In genomic region chr9:136531186-136531903, GRCh38 we compare ENCODE assay signal across 14 cellular contexts. TPM values are rescaled to one million over a fixed set of nuclear protein-coding genes. Genes with fewer than 3 reads are reported as not detected.
DNase-seq lines count a peak whose midpoint lies in the region; ATAC-seq, FAIRE-seq and TF ChIP-seq lines count a peak whose summit lies in the region.
"Had no signal": no experiment of that assay in that cellular context is flagged by ENCODE, and none has a peak within 500 bp of the region (broad histone marks: within the 10 kb centered on the region; RNA-seq: fewer than 3 reads in every experiment).

No MANE protein-coding gene starts in this region.

- DNase-seq in Peyer's patch (no peak), endothelial cell (ENCODE audit: low spot score) (no peak), neural progenitor cell (ENCODE audit: low spot score) (no peak), NCI-H1105 (lab: John Stamatoyannopoulos, UW) (no peak), kidney (no peak), hippocampal formation (lab: John Stamatoyannopoulos, UW) (no peak)
- DNase-seq: foreskin fibroblast; pancreas; stimulated activated CD4-positive, alpha-beta T cell treated with anti-CD3 and anti-CD28 coated beads, Interleukin-2, amount 100 ng/mL, for 24 hours had no signal

- H3K4me1 Mint-ChIP-seq in endothelial cell (ENCODE audit: unreplicated experiment) (peaks cover 34% of the 10 kb centered on the region), neural progenitor cell (peaks cover 29% of the 10 kb centered on the region)

- peak overlapping the region; percentile 85 to 100 (median 97) for H3K4me2 ChIP-seq in BLaER1 treated with 17β-estradiol and CSF1 and Interleukin-3, amounts not matched to agents 10 nM and 100 nM
- peak overlapping the region; percentile 13 for H3K4me2 ChIP-seq in neural progenitor cell

- no peak overlapping the region; a peak in 1 of 20 replicates for H3K4me3 ChIP-seq in BLaER1 treated with 17β-estradiol and CSF1 and Interleukin-3, amounts not matched to agents 10 nM and 100 nM
- H3K4me3 ChIP-seq in Peyer's patch (no peak overlapping the region), neural progenitor cell (no peak overlapping the region), kidney (ENCODE audit: low read length in 2 of 2) (no peak overlapping the region)
- H3K4me3 ChIP-seq: pancreas had no signal

- H3K27ac Mint-ChIP-seq in endothelial cell (ENCODE audit: unreplicated experiment), result peak overlapping the region; percentile 95
- peak overlapping the region; percentile 81 for H3K27ac Mint-ChIP-seq in neural progenitor cell

- peaks cover 95 to 99% (median 96%) of the 10 kb centered on the region in 11 experiments for H4K20me1 ChIP-seq in BLaER1 treated with 17β-estradiol and CSF1 and Interleukin-3, amounts not matched to agents 10 nM and 100 nM
- peaks cover 80% of the 10 kb centered on the region for H4K20me1 ChIP-seq in neural progenitor cell (ENCODE audit: low read depth)

- peaks cover 39% of the 10 kb centered on the region for H3F3A ChIP-seq in neural progenitor cell (ENCODE audit: low read depth)

- H3K79me2 ChIP-seq in neural progenitor cell (ENCODE audit: low read depth), result peaks cover 84% of the 10 kb centered on the region

- peaks cover 6% of the 10 kb centered on the region for H3K36me3 Mint-ChIP-seq in endothelial cell (ENCODE audit: low read depth, unreplicated experiment)
- H3K36me3 Mint-ChIP-seq in neural progenitor cell, result no peaks in the 10 kb centered on the region

- no peak overlapping the region for H2AFZ ChIP-seq in neural progenitor cell (replicated peaks)

- H3K9me3 Mint-ChIP-seq in endothelial cell (ENCODE audit: unreplicated experiment), result no peaks in the 10 kb centered on the region
- H3K9me3 Mint-ChIP-seq in neural progenitor cell, result no peaks in the 10 kb centered on the region
- H3K9me3 Mint-ChIP-seq: T-helper 1 cell treated with Interleukin-12 subunit alpha and Interleukin-12 subunit beta and Interleukin-4 antibody, amounts not matched to agents 30 μg/mL and 1 μg/mL, for 36 hours had no signal

- H3K9me3 ChIP-seq in BLaER1 treated with 17β-estradiol and CSF1 and Interleukin-3, amounts not matched to agents 10 nM and 100 nM (replicated peaks in 1 of 11), result no peaks in the 10 kb centered on the region
- no peaks in the 10 kb centered on the region for H3K9me3 ChIP-seq in Peyer's patch
- H3K9me3 ChIP-seq in neural progenitor cell (ENCODE audit: low read depth), result no peaks in the 10 kb centered on the region
- no peaks in the 10 kb centered on the region for H3K9me3 ChIP-seq in kidney (ENCODE audit: control insufficient read depth in 1 of 2, low read length in 2 of 2)
- H3K9me3 ChIP-seq: pancreas had no signal

- H3K4me1 ChIP-seq in BLaER1 treated with 17β-estradiol and CSF1 and Interleukin-3, amounts not matched to agents 10 nM and 100 nM, result peaks cover 85 to 93% (median 91%) of the 10 kb centered on the region in 10 experiments
- H3K4me1 ChIP-seq in Peyer's patch (peaks cover 32 to 91% (median 58%) of the 10 kb centered on the region in 4 donors), neural progenitor cell (peaks cover 50% of the 10 kb centered on the region), kidney (ENCODE audit: control insufficient read depth in 1 of 2, insufficient read depth in 1 of 2, low read depth in 1 of 2, low read length in 2 of 2) (peaks cover 6 to 58% of the 10 kb centered on the region in 2 donors)

- peaks cover 0 to 47% (median 21%) of the 10 kb centered on the region in 11 experiments; a peak in 13 of 22 replicates for H3K27me3 ChIP-seq in BLaER1 treated with 17β-estradiol and CSF1 and Interleukin-3, amounts not matched to agents 10 nM and 100 nM
- H3K27me3 ChIP-seq in Peyer's patch (no peaks in the 10 kb centered on the region), neural progenitor cell (no peaks in the 10 kb centered on the region)
- H3K27me3 ChIP-seq: pancreas had no signal

- no peak for FAIRE-seq in kidney (lab: Jason Lieb, UNC)
- FAIRE-seq: H54, pancreas had no signal

- H3K9ac ChIP-seq in BLaER1 treated with 17β-estradiol and CSF1 and Interleukin-3, amounts not matched to agents 10 nM and 100 nM, result peak overlapping the region in 4 of 11 experiments; percentile 26 to 70 (median 68); a peak in 5 of 22 replicates
- H3K9ac ChIP-seq in neural progenitor cell (no peak overlapping the region), kidney (ENCODE audit: low read length in 2 of 2) (no peak overlapping the region)

- H3K27me3 Mint-ChIP-seq in endothelial cell (ENCODE audit: unreplicated experiment) (peaks cover 13% of the 10 kb centered on the region), neural progenitor cell (ENCODE audit: insufficient read depth, low read depth) (peaks cover 3% of the 10 kb centered on the region)

- peaks cover 0 to 7% (median 1%) of the 10 kb centered on the region in 11 experiments; a peak in 8 of 22 replicates for H3K36me3 ChIP-seq in BLaER1 treated with 17β-estradiol and CSF1 and Interleukin-3, amounts not matched to agents 10 nM and 100 nM
- H3K36me3 ChIP-seq in Peyer's patch, result no peaks in the 10 kb centered on the region
- H3K36me3 ChIP-seq in neural progenitor cell, result no peaks in the 10 kb centered on the region
- no peaks in the 10 kb centered on the region for H3K36me3 ChIP-seq in kidney (ENCODE audit: control insufficient read depth in 1 of 2, insufficient read depth in 2 of 2, low read length in 2 of 2)

- no peak for TF ChIP-seq POLR2A in Peyer's patch (IDR thresholded peaks at IDR 0.05)

- ATAC-seq in HG02642 (IDR thresholded peaks at IDR 0.05; ENCODE audit: poor library complexity, unreplicated experiment), result no peak
- ATAC-seq: Panc1, pancreas had no signal

- intact Hi-C loops in kidney (cut with DNase I), result no loop called here

- peak overlapping the region in 2 of 11 experiments; percentile 59 to 73; a peak in 2 of 22 replicates for H3K27ac ChIP-seq in BLaER1 treated with 17β-estradiol and CSF1 and Interleukin-3, amounts not matched to agents 10 nM and 100 nM
- H3K27ac ChIP-seq in Peyer's patch (peak overlapping the region; percentile 5 to 96 (median 12)), neural progenitor cell (peak overlapping the region; percentile 88), kidney (ENCODE audit: low read depth in 2 of 2, low read length in 2 of 2) (peak overlapping the region in 1 of 2 donors; percentile 63)
- H3K27ac ChIP-seq: pancreas had no signal

- H3K4me3 Mint-ChIP-seq in endothelial cell (ENCODE audit: unreplicated experiment) (peak overlapping the region; percentile 79), neural progenitor cell (no peak overlapping the region)

- no peak for TF ChIP-seq CTCF in Peyer's patch (IDR thresholded peaks at IDR 0.05)
- TF ChIP-seq CTCF in endothelial cell (IDR thresholded peaks at IDR 0.05; ENCODE audit: unreplicated experiment), result no peak
- TF ChIP-seq CTCF in neural progenitor cell (IDR thresholded peaks at IDR 0.05), result no peak
- no peak for TF ChIP-seq CTCF in kidney (IDR thresholded peaks at IDR 0.05; ENCODE audit: borderline replicate concordance, extremely low read depth, insufficient read depth)

RNA-seq across cellular contexts. Expression of gene NOTCH1, which starts 14.5 kb away (rescaled TPM):
- total RNA-seq in Peyer's patch (10 to 100 TPM; 38.2 to 95.7 (median 53.8) TPM), endothelial cell (ENCODE audit: unreplicated experiment) (312 TPM), neural progenitor cell (ENCODE audit: low replicate concordance) (11.7 and 32.4 TPM in 2 replicates), kidney (77.2 TPM)
- polyA plus RNA-seq in kidney (ENCODE audit: insufficient read depth, low read depth, low replicate concordance), result 6.5 TPM

RNA-seq across cellular contexts. Expression of gene SEC16A, which starts 48.5 kb away (rescaled TPM):
- 10 to 100 TPM; 63.5 to 80.8 (median 74.6) TPM for total RNA-seq in Peyer's patch
- 79.5 TPM for total RNA-seq in endothelial cell (ENCODE audit: unreplicated experiment)
- 16.8 and 23.8 TPM in 2 replicates for total RNA-seq in neural progenitor cell (ENCODE audit: low replicate concordance)
- total RNA-seq in kidney, result 67.1 TPM
- 37.0 TPM for polyA plus RNA-seq in kidney (ENCODE audit: insufficient read depth, low read depth, low replicate concordance)
